Comparison of ENCODE assay signal across 8 cellular contexts in the genomic region with DNA sequence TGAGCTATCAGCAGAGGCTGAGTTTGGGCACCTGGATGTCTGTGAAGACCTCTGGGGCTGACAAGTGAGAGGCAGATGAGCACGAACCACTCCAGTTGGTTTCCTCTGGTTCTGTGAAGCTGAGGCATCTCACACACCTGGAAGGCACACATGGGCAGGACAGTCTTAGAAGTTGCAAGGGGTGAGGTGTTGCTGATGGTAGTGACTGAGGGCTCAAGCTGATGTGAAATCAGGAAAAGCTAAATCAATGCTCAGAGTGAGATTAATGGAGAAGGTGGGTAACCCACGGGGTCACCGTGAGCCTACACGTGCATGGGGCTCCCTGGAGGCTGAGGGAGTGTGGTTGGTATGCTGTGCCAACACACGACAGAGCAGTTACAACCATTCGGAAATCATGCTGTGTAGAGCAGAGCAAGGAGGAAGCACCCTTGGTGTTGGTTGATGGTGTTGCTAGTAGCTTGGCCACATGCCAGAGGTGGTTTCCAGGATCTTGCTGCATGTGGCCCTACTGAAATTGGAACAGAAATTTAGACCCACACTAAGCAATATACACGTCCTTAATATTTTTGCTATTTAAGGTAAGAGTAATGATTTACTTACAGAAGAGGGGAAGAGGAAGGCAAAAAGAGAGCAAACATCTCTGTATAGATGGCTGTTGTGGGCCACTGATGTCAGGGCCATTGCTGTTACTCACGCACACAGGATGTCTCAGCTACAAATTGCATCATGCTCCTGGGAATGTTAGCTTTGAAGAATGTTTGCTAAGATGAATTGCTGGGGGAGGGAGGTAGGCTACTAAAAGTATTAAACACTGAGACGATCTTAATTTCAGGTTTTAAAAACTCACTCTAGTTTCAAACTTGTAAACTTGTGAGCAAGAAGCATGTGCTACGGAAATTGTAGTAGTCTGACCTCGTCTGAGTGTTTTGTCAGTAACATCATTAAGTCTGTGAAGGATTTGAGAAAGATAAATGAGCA.
DNase-seq lines count a peak whose midpoint lies in the region; ATAC-seq and TF ChIP-seq lines count a peak whose summit lies in the region.

No MANE protein-coding gene starts in this region.

- 30 to 45% (median 41%) methylated on average over 10 to 11 of the region's 11 CpGs for WGBS in adrenal gland, 4 donors

- no peak overlapping the region for H3K4me3 ChIP-seq in breast epithelium
- no peak overlapping the region for H3K4me3 ChIP-seq in adrenal gland

- H3K36me3 ChIP-seq in breast epithelium (no peaks in the 10 kb centered on the region), adrenal gland (replicated peaks in 1 of 2) (no peaks in the 10 kb centered on the region)

- peaks cover 19% of the 10 kb centered on the region for H3K36me3 Mint-ChIP-seq in MCF 10A (ENCODE audit: insufficient read depth, unreplicated experiment)

- DNase-seq in MCF 10A (ENCODE audit: unreplicated experiment), result peak; percentile 90
- DNase-seq in breast epithelium (ENCODE audit: low spot score in 2 of 2), result no peak
- peak; percentile 50 to 86 (median 79) for DNase-seq in adrenal gland
- DNase-seq in left kidney (ENCODE audit: low read depth, low spot score), result peak; percentile 43
- DNase-seq in activated gamma-delta T cell (lab: John Stamatoyannopoulos, UW), result no peak
- DNase-seq in NCI-H82 treated with DMSO at 0.1 percent for 48 hours (lab: John Stamatoyannopoulos, UW; ENCODE audit: unreplicated experiment), result no peak
- DNase-seq in anterior cingulate cortex (lab: John Stamatoyannopoulos, UW), result no peak

- H3K27me3 ChIP-seq in breast epithelium (no peaks in the 10 kb centered on the region), adrenal gland (no peaks in the 10 kb centered on the region)

- H3K9me3 Mint-ChIP-seq in MCF 10A (ENCODE audit: unreplicated experiment), result no peaks in the 10 kb centered on the region

- H3K4me1 ChIP-seq in breast epithelium (no peaks in the 10 kb centered on the region), adrenal gland (replicated peaks in 1 of 2) (peaks cover 21 to 30% of the 10 kb centered on the region in 2 donors)

- peak; percentile 54 for ATAC-seq in HG03571 (IDR thresholded peaks at IDR 0.05; ENCODE audit: unreplicated experiment)

- intact Hi-C loops in MCF 10A (cut with micrococcal nuclease) (no loop called here), breast epithelium (cut with DNase I; ENCODE audit: low total_unique reads) (no loop called here), adrenal gland (cut with DNase I) (no loop called here)

- CTCF ChIA-PET in MCF 10A (lab: Yijun Ruan, JAX), result interaction anchor here (0.5 to 12.4 kb wide), 10 partner anchors 9 to 563 kb away, joined by 3 to 298 read pairs (median 3); no protein-coding TSS in a partner anchor

- peak overlapping the region; percentile 68 for H3K27ac Mint-ChIP-seq in MCF 10A (ENCODE audit: low read depth, unreplicated experiment)

- no peaks in the 10 kb centered on the region for H3K27me3 Mint-ChIP-seq in MCF 10A (ENCODE audit: insufficient read depth, unreplicated experiment)

- POLR2A ChIA-PET in MCF 10A (lab: Yijun Ruan, JAX), result interaction anchor here (0.9 to 3.6 kb wide), 9 partner anchors 8 to 853 kb away, joined by 3 to 23 read pairs (median 4); no protein-coding TSS in a partner anchor

- peaks cover 13% of the 10 kb centered on the region for H3K4me1 Mint-ChIP-seq in MCF 10A (ENCODE audit: insufficient read depth, unreplicated experiment)

- no peaks in the 10 kb centered on the region for H3K9me3 ChIP-seq in breast epithelium
- H3K9me3 ChIP-seq in adrenal gland (replicated peaks in 1 of 3), result no peaks in the 10 kb centered on the region

- TF ChIP-seq POLR2A in breast epithelium (IDR thresholded peaks at IDR 0.05), result no peak
- TF ChIP-seq POLR2A in adrenal gland (IDR thresholded peaks at IDR 0.05), result no peak

- BruUV-seq in MCF 10A (replicated peaks; lab: Mats Ljungman, UMichigan), result no TSS peak

- TF ChIP-seq CTCF in MCF 10A (IDR thresholded peaks at IDR 0.05; ENCODE audit: unreplicated experiment), result no peak
- TF ChIP-seq CTCF in breast epithelium (IDR thresholded peaks at IDR 0.05), result no peak
- TF ChIP-seq CTCF in adrenal gland (IDR thresholded peaks at IDR 0.05), result no peak

- H3K27ac ChIP-seq in breast epithelium, result peak overlapping the region in 1 of 2 donors; percentile 61
- H3K27ac ChIP-seq in adrenal gland, result peak overlapping the region; percentile 42 to 85 (median 65)

- no peak overlapping the region for H3K4me3 Mint-ChIP-seq in MCF 10A (ENCODE audit: unreplicated experiment)

Comparison
In these comparisons a context has a peak if more than half of its experiments do, and no peak if none do; other contexts are left out.
1. DNase-seq: peak in MCF 10A (single experiment), adrenal gland (7 of 7) and left kidney (single experiment); none in breast epithelium (0 of 2), activated gamma-delta T cell (single experiment), NCI-H82 treated with DMSO at 0.1 percent for 48 hours (single experiment) and anterior cingulate cortex (0 of 58).